Comparison of ENCODE assay signal across 8 cellular contexts in genomic region chr14:64540208-64541202, GRCh38. TPM values are rescaled to one million over a fixed set of nuclear protein-coding genes. Genes with fewer than 3 reads are reported as not detected.
DNase-seq lines count a peak whose midpoint lies in the region; ATAC-seq and TF ChIP-seq lines count a peak whose summit lies in the region.

Gene HSPA2 (plus strand): TSS chr14:64540741. CDS start chr14:64540850, 109 bp downstream.

- peak within 1 kb of the TSS; percentile 89 to 93 (median 92) for H3K4me3 Mint-ChIP-seq in nephron
- peak within 1 kb of the TSS; percentile 85 for H3K4me3 Mint-ChIP-seq in stimulated activated naive CD8-positive, alpha-beta T cell treated with anti-CD3 and anti-CD28 coated beads, Interleukin-15, Interleukin-2, amounts not matched to agents 100 ng/mL and 50 ng/mL, for 24 hours

- H3K27me3 Mint-ChIP-seq in nephron (ENCODE audit: low read depth): no peaks in the 10 kb centered on the region
- peaks cover 42% of the 10 kb centered on the region for H3K27me3 Mint-ChIP-seq in stimulated activated naive CD8-positive, alpha-beta T cell treated with anti-CD3 and anti-CD28 coated beads, Interleukin-15, Interleukin-2, amounts not matched to agents 100 ng/mL and 50 ng/mL, for 24 hours

- H3K4me1 Mint-ChIP-seq in nephron: peaks cover 11% of the 10 kb centered on the region
- H3K4me1 Mint-ChIP-seq in stimulated activated naive CD8-positive, alpha-beta T cell treated with anti-CD3 and anti-CD28 coated beads, Interleukin-15, Interleukin-2, amounts not matched to agents 100 ng/mL and 50 ng/mL, for 24 hours (ENCODE audit: low read depth): peaks cover 38% of the 10 kb centered on the region

- ATAC-seq in GM21447 (IDR thresholded peaks at IDR 0.05; ENCODE audit: unreplicated experiment): peak; percentile 94

- H3K36me3 Mint-ChIP-seq in nephron (ENCODE audit: low read depth): peaks cover 8% of the 10 kb centered on the region
- no peaks in the 10 kb centered on the region for H3K36me3 Mint-ChIP-seq in stimulated activated naive CD8-positive, alpha-beta T cell treated with anti-CD3 and anti-CD28 coated beads, Interleukin-15, Interleukin-2, amounts not matched to agents 100 ng/mL and 50 ng/mL, for 24 hours (ENCODE audit: low read depth)

- peak; percentile 55 to 72 (median 57) for TF ChIP-seq CTCF in nephron (IDR thresholded peaks at IDR 0.05; ENCODE audit: unreplicated experiment in 3 of 3)

- peak; percentile 100 for DNase-seq in Caki2 (ENCODE audit: low read depth)
- DNase-seq in HuH-7 (ENCODE audit: low spot score): peak; percentile 99
- peak; percentile 96 for DNase-seq in RPMI8226
- DNase-seq in activated effector memory CD4-positive, alpha-beta T cell treated with anti-CD3 and anti-CD28 coated beads, Interleukin-2, amount 50 U/mL, for 16 hours: peak; percentile 98
- peak; percentile 99 for DNase-seq in fibroblast of the conjunctiva (ENCODE audit: low read depth)

- in situ Hi-C loops in Caki2 (cut with HindIII; ENCODE audit: low pct_unique_long_range_greater_than_20kb, low sequenced_read_pairs): no loop called here

- peak within 1 kb of the TSS; percentile 74 to 95 (median 91) for H3K27ac Mint-ChIP-seq in nephron
- peak within 1 kb of the TSS; percentile 90 for H3K27ac Mint-ChIP-seq in stimulated activated naive CD8-positive, alpha-beta T cell treated with anti-CD3 and anti-CD28 coated beads, Interleukin-15, Interleukin-2, amounts not matched to agents 100 ng/mL and 50 ng/mL, for 24 hours

- peaks cover 25% of the 10 kb centered on the region for H3K9me3 Mint-ChIP-seq in nephron
- no peaks in the 10 kb centered on the region for H3K9me3 Mint-ChIP-seq in stimulated activated naive CD8-positive, alpha-beta T cell treated with anti-CD3 and anti-CD28 coated beads, Interleukin-15, Interleukin-2, amounts not matched to agents 100 ng/mL and 50 ng/mL, for 24 hours

RNA-seq across cellular contexts. Expression of gene HSPA2, which starts in this region (rescaled TPM):
- 38.4 and 42.5 TPM in 2 replicates for total RNA-seq in Caki2 (2014; rRNA removed; shearing (Covaris generic); ENCODE audit: low replicate concordance)

Comparison
In these comparisons a context has a peak if more than half of its experiments do, and no peak if none do; other contexts are left out.
1. Peak in every context shown above with its lines: DNase-seq and ATAC-seq.